Comparison of ENCODE assay signal across 1 cellular context in genomic region chr22:24424001-24424900, GRCh38.
TF ChIP-seq lines count a peak whose summit lies in the region.

No MANE protein-coding gene starts in this region.

TF ChIP-seq in H1, 55 proteins besides CTCF, POLR2A, EP300 and RAD21 (continued from another document):
- TF ChIP-seq CHD7 (IDR thresholded peaks at IDR 0.05; ENCODE audit: insufficient replicate concordance, low read length) (no peak), BRCA1 (IDR thresholded peaks at IDR 0.05; ENCODE audit: low read depth, low read length) (no peak), JUN (IDR thresholded peaks at IDR 0.05; ENCODE audit: low read depth, low read length) (no peak), CREB1 (IDR thresholded peaks at IDR 0.05) (no peak), RBBP5 (IDR thresholded peaks at IDR 0.05; ENCODE audit: borderline replicate concordance, low read depth, low read length) (peak; percentile 20; the same call in 1 of the 2 replicates), EZH2 (IDR thresholded peaks at IDR 0.05; ENCODE audit: low read depth, low read length, severe bottlenecking) (peak; percentile 73), ZNF274 (IDR thresholded peaks at IDR 0.05; ENCODE audit: borderline replicate concordance, extremely low read depth, low read length) (no peak), TAF1 (IDR thresholded peaks at IDR 0.05; ENCODE audit: low read depth, low read length) (no peak), CTBP2 (IDR thresholded peaks at IDR 0.05; ENCODE audit: borderline replicate concordance, insufficient read depth, insufficient read length, low read length) (no peak), E2F6 (IDR thresholded peaks at IDR 0.05) (peak; percentile 98), SUZ12 (IDR thresholded peaks at IDR 0.05; ENCODE audit: low read length) (peak; percentile 58), SP2 (IDR thresholded peaks at IDR 0.05; ENCODE audit: low read length) (no peak), NRF1 (IDR thresholded peaks at IDR 0.05; ENCODE audit: low read depth, low read length) (no peak), SP4 (IDR thresholded peaks at IDR 0.05; ENCODE audit: low read length) (no peak), POLR2AphosphoS5 (IDR thresholded peaks at IDR 0.05; ENCODE audit: low read depth, low read length) (no peak), NANOG (IDR thresholded peaks at IDR 0.05; ENCODE audit: insufficient read depth, low read depth, low read length, poor library complexity, severe bottlenecking) (no peak), MAFK (IDR thresholded peaks at IDR 0.05; ENCODE audit: low read depth, low read length) (no peak), JUND (IDR thresholded peaks at IDR 0.05; ENCODE audit: low read length) (no peak), BACH1 (IDR thresholded peaks at IDR 0.05; ENCODE audit: low read length) (no peak), HDAC2 (IDR thresholded peaks at IDR 0.05; ENCODE audit: borderline replicate concordance in 1 of 2, low read depth in 2 of 2, low read length in 2 of 2) (no peak), CEBPB (IDR thresholded peaks at IDR 0.05; ENCODE audit: low read depth, low read length) (no peak), GABPA (IDR thresholded peaks at IDR 0.05; ENCODE audit: borderline replicate concordance, insufficient read depth, low read length) (no peak), RNF2 (IDR thresholded peaks at IDR 0.05; ENCODE audit: borderline replicate concordance, low read depth, low read length, missing control alignments, poor library complexity, severe bottlenecking) (no peak), CBX8 (IDR thresholded peaks at IDR 0.05; ENCODE audit: borderline replicate concordance, low read depth, low read length) (no peak), KDM5A (IDR thresholded peaks at IDR 0.05; ENCODE audit: low read length) (no peak), SAP30 (IDR thresholded peaks at IDR 0.05; ENCODE audit: insufficient read depth, insufficient replicate concordance, low read length) (no peak), BCL11A (IDR thresholded peaks at IDR 0.05; ENCODE audit: low read depth in 2 of 2, low read length in 2 of 2) (no peak), SIN3A (conservative IDR thresholded peaks at IDR 0.05 in 1 of 2, IDR thresholded peaks at IDR 0.05 in 1 of 2; ENCODE audit: low read depth in 1 of 2, low read length in 2 of 2) (no peak)
- TF ChIP-seq, protein P1, sequence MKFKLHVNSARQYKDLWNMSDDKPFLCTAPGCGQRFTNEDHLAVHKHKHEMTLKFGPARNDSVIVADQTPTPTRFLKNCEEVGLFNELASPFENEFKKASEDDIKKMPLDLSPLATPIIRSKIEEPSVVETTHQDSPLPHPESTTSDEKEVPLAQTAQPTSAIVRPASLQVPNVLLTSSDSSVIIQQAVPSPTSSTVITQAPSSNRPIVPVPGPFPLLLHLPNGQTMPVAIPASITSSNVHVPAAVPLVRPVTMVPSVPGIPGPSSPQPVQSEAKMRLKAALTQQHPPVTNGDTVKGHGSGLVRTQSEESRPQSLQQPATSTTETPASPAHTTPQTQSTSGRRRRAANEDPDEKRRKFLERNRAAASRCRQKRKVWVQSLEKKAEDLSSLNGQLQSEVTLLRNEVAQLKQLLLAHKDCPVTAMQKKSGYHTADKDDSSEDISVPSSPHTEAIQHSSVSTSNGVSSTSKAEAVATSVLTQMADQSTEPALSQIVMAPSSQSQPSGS (IDR thresholded peaks at IDR 0.05; ENCODE audit: low read length), result no peak
- TF ChIP-seq, protein P2, sequence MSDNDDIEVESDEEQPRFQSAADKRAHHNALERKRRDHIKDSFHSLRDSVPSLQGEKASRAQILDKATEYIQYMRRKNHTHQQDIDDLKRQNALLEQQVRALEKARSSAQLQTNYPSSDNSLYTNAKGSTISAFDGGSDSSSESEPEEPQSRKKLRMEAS (IDR thresholded peaks at IDR 0.05), result peak; percentile 71
